Comparison of ENCODE assay signal across 8 cellular contexts in genomic region chr4:2186133-2186864, GRCh38. TPM values are rescaled to one million over a fixed set of nuclear protein-coding genes. Genes with fewer than 3 reads are reported as not detected.
A peak's percentile ranks its signal among the peaks of the same experiment; 100 is the strongest.
DNase-seq lines count a peak whose midpoint lies in the region; ATAC-seq and TF ChIP-seq lines count a peak whose summit lies in the region.

No MANE protein-coding gene starts in this region.

- H3K4me1 ChIP-seq in hepatocyte (ENCODE audit: insufficient read depth), result no peaks in the 10 kb centered on the region

- ATAC-seq in GM21786 (IDR thresholded peaks at IDR 0.05; ENCODE audit: unreplicated experiment), result no peak
- no peak for ATAC-seq in GM21825 (IDR thresholded peaks at IDR 0.05; ENCODE audit: unreplicated experiment)

- TF ChIP-seq CTCF in hepatocyte (IDR thresholded peaks at IDR 0.05; ENCODE audit: poor library complexity), result peak; percentile 57
- peak in 3 of 56 donors; percentile 10 to 18 (median 10) for TF ChIP-seq CTCF in dorsolateral prefrontal cortex (IDR thresholded peaks at IDR 0.05 in 54 of 56, conservative IDR thresholded peaks at IDR 0.05 in 2 of 56; ENCODE audit: low read depth in 1 of 56, partially characterized antibody in 56 of 56)

- POLR2A ChIA-PET in HEK293T (lab: Yijun Ruan, JAX), result no interaction called here

- H3K9me2 ChIP-seq in hepatocyte (replicated peaks; ENCODE audit: insufficient read depth), result no peaks in the 10 kb centered on the region

- H4K20me1 ChIP-seq in hepatocyte (ENCODE audit: insufficient read depth, poor library complexity, severe bottlenecking), result no peaks in the 10 kb centered on the region

- DNase-seq in ACHN (peak; percentile 22), HEK293T (ENCODE audit: extremely low spot score) (peak; percentile 46), RKO (ENCODE audit: low spot score) (peak; percentile 15), hepatocyte (ENCODE audit: low spot score) (peak; percentile 66), dorsolateral prefrontal cortex (no peak)
- DNase-seq in activated naive CD8-positive, alpha-beta T cell treated with anti-CD3 and anti-CD28 coated beads for 36 hours, result no peak

- no peaks in the 10 kb centered on the region for H3K27me3 ChIP-seq in hepatocyte
- H3K27me3 ChIP-seq in dorsolateral prefrontal cortex, result no peaks in the 10 kb centered on the region

- H3K4me3 Mint-ChIP-seq in activated naive CD8-positive, alpha-beta T cell treated with anti-CD3 and anti-CD28 coated beads for 36 hours, result no peak overlapping the region

- no peaks in the 10 kb centered on the region for H3K36me3 ChIP-seq in hepatocyte (replicated peaks; ENCODE audit: insufficient read depth, low read depth)

- H3K79me2 ChIP-seq in hepatocyte, result no peaks in the 10 kb centered on the region

- H3K9me3 ChIP-seq in hepatocyte (ENCODE audit: low read depth), result no peaks in the 10 kb centered on the region

- H2AFZ ChIP-seq in hepatocyte, result no peak overlapping the region

- H3K9me3 Mint-ChIP-seq in activated naive CD8-positive, alpha-beta T cell treated with anti-CD3 and anti-CD28 coated beads for 36 hours, result peaks cover 11% of the 10 kb centered on the region

- H3K36me3 Mint-ChIP-seq in activated naive CD8-positive, alpha-beta T cell treated with anti-CD3 and anti-CD28 coated beads for 36 hours, result peaks cover 14% of the 10 kb centered on the region

- H3K27ac Mint-ChIP-seq in activated naive CD8-positive, alpha-beta T cell treated with anti-CD3 and anti-CD28 coated beads for 36 hours, result no peak overlapping the region

- no peaks in the 10 kb centered on the region for H3K4me1 Mint-ChIP-seq in activated naive CD8-positive, alpha-beta T cell treated with anti-CD3 and anti-CD28 coated beads for 36 hours

- H3K27ac ChIP-seq in hepatocyte, result no peak overlapping the region
- H3K27ac ChIP-seq in dorsolateral prefrontal cortex, result no peak overlapping the region

- intact Hi-C loops in dorsolateral prefrontal cortex (cut with DNase I), result no loop called here

- H3K4me2 ChIP-seq in hepatocyte, result no peak overlapping the region

- no peaks in the 10 kb centered on the region for H3K27me3 Mint-ChIP-seq in activated naive CD8-positive, alpha-beta T cell treated with anti-CD3 and anti-CD28 coated beads for 36 hours

- 39% methylated on average over 9 of the region's 9 CpGs for WGBS in hepatocyte (ENCODE audit: low lambda C conversion rate, missing lambda C conversion rate)

- in situ Hi-C loops in ACHN (cut with HindIII; ENCODE audit: low pct_ligation_motif_present, low pct_unique_long_range_greater_than_20kb, low sequenced_read_pairs), result no loop called here

- CTCF ChIA-PET in HEK293T (lab: Yijun Ruan, JAX), result interaction anchor here (0.6 kb wide), 1 partner anchor 232 kb away, joined by 3 read pairs; no protein-coding TSS in a partner anchor

- H3K4me3 ChIP-seq in hepatocyte, result no peak overlapping the region
- H3K4me3 ChIP-seq in dorsolateral prefrontal cortex, result no peak overlapping the region

TF ChIP-seq in HEK293T, 16 proteins besides CTCF, POLR2A, EP300 and RAD21:
- TF ChIP-seq FOXK2 (IDR thresholded peaks at IDR 0.05) (no peak), CTBP1 (IDR thresholded peaks at IDR 0.05; ENCODE audit: borderline replicate concordance) (no peak), TARDBP (IDR thresholded peaks at IDR 0.05) (no peak), PKNOX1 (IDR thresholded peaks at IDR 0.05) (no peak), FOXM1 (IDR thresholded peaks at IDR 0.05; ENCODE audit: borderline replicate concordance) (no peak), SUZ12 (IDR thresholded peaks at IDR 0.05) (no peak), ELF4 (IDR thresholded peaks at IDR 0.05) (no peak), L3MBTL2 (conservative IDR thresholded peaks at IDR 0.05) (no peak), ZNF384 (IDR thresholded peaks at IDR 0.05) (no peak), BHLHE40 (IDR thresholded peaks at IDR 0.05; ENCODE audit: borderline replicate concordance) (no peak), NFRKB (IDR thresholded peaks at IDR 0.05) (no peak), ARNT (IDR thresholded peaks at IDR 0.05) (no peak), FOXA1 (IDR thresholded peaks at IDR 0.05) (no peak), LEF1 (IDR thresholded peaks at IDR 0.05; ENCODE audit: borderline replicate concordance) (no peak), HDGF (IDR thresholded peaks at IDR 0.05; ENCODE audit: borderline replicate concordance) (no peak), SP1 (IDR thresholded peaks at IDR 0.05) (no peak)

RNA-seq across cellular contexts. Expression of gene HAUS3, which starts 55.6 kb away (rescaled TPM):
- total RNA-seq in hepatocyte, result 9.8 and 13.4 TPM in 2 replicates
- polyA plus RNA-seq in hepatocyte, result 7.1 and 10.7 TPM in 2 replicates
- total RNA-seq in dorsolateral prefrontal cortex, result 10 to 100 TPM; 13.0 to 29.2 (median 19.3) TPM
- total RNA-seq in activated naive CD8-positive, alpha-beta T cell treated with anti-CD3 and anti-CD28 coated beads for 36 hours, result 10 to 100 TPM; 23.6 to 23.7 TPM

RNA-seq across cellular contexts. Expression of gene POLN, which starts 55.6 kb away (rescaled TPM):
- 2.0 and 3.9 TPM in 2 replicates for total RNA-seq in hepatocyte
- polyA plus RNA-seq in hepatocyte, result 1.7 and 3.0 TPM in 2 replicates
- total RNA-seq in dorsolateral prefrontal cortex, result 10 to 100 TPM in 118 of 120 experiments, 1 to 10 TPM in 2; 9.4 to 50.0 (median 23.7) TPM
- total RNA-seq in activated naive CD8-positive, alpha-beta T cell treated with anti-CD3 and anti-CD28 coated beads for 36 hours, result 1 to 10 TPM in 1 of 2 experiments, under 1 TPM in 1; 0.92 to 1.0 TPM

Comparison
In these comparisons a context has a peak if more than half of its experiments do, and no peak if none do; other contexts are left out.
1. DNase-seq: peak in ACHN (single experiment), HEK293T (single experiment), RKO (single experiment) and hepatocyte (single experiment); none in dorsolateral prefrontal cortex (0 of 10) and activated naive CD8-positive, alpha-beta T cell treated with anti-CD3 and anti-CD28 coated beads for 36 hours (single experiment).